ENCODE assay signal across 13 cellular contexts in the genomic region with DNA sequence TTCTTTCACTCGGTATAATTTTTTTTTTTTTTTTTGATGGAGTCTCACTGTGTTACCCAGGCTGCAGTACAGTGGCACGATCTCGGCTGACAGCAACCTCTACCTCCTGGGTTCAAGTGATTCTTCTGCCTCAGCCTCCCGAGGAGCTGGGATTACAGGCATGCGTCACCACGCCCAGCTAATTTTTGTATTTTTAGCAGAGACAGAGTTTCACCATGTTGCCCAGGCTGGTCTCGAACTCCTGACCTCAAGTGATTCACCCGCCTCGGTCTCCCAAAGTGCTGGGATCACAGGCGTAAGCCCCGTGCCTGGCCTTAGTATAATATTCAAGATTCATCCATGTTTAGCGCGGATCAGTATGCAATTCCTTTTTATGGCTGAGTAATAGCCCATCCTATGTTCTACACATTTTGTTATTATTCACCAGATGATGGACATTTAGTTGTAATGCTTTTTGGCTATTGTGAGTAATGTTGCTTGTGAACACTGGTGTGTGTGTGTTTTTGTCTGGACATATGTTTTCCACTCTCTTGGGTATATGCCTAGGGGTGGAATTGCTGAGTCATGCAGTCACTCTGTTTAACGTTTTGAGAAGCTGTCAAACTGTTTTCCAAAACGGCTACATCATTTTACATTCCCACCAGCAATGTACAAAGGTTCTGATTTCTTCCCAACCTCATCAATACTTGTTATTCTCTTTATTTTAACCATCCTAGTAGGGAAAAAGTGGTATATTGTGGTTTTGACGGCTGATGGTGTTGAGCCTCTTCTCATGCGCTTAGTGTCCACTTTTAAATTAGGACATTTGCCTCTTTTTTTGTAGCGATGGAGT. TPM values are rescaled to one million over a fixed set of nuclear protein-coding genes. Genes with fewer than 3 reads are reported as not detected.
A peak's percentile ranks its signal among the peaks of the same experiment; 100 is the strongest.
DNase-seq lines count a peak whose midpoint lies in the region; ATAC-seq and TF ChIP-seq lines count a peak whose summit lies in the region.
"Had no signal": no experiment of that assay in that cellular context is flagged by ENCODE, and none has a peak within 500 bp of the region (broad histone marks: within the 10 kb centered on the region; RNA-seq: fewer than 3 reads in every experiment).

No MANE protein-coding gene starts in this region.

- ATAC-seq in HG03108 (IDR thresholded peaks at IDR 0.05; ENCODE audit: unreplicated experiment), result no peak
- ATAC-seq: Panc1 had no signal

- in situ Hi-C loops in brain microvascular endothelial cell (cut with HindIII; ENCODE audit: low pct_ligation_motif_present, low sequenced_read_pairs), result no loop called here

- H3K36me3 Mint-ChIP-seq in CD8-positive, alpha-beta memory T cell, result peaks cover 0 to 4% (median 1%) of the 10 kb centered on the region in 3 donors
- H3K36me3 Mint-ChIP-seq in nephron (ENCODE audit: low read depth), result peaks cover 5% of the 10 kb centered on the region
- peaks cover 0 to 4% of the 10 kb centered on the region in 2 donors for H3K36me3 Mint-ChIP-seq in CD4-positive, alpha-beta memory T cell

- H3K27ac ChIP-seq in CD8-positive, alpha-beta memory T cell (ENCODE audit: low read depth, low read length), result peak overlapping the region; percentile 67
- peak overlapping the region; percentile 86 for H3K27ac ChIP-seq in brain microvascular endothelial cell
- no peak overlapping the region for H3K27ac ChIP-seq in CD4-positive, alpha-beta memory T cell (ENCODE audit: low read depth, low read length)

- intact Hi-C loops in CD4-positive, alpha-beta memory T cell (cut with micrococcal nuclease), result no loop called here

- H3K4me1 ChIP-seq in CD8-positive, alpha-beta memory T cell (ENCODE audit: insufficient read depth, low read length), result peaks cover 4% of the 10 kb centered on the region
- H3K4me1 ChIP-seq in CD4-positive, alpha-beta memory T cell (ENCODE audit: insufficient read depth, low read length), result peaks cover 5% of the 10 kb centered on the region

- TF ChIP-seq CTCF in brain microvascular endothelial cell (IDR thresholded peaks at IDR 0.05; ENCODE audit: low read depth, low read length, missing control alignments), result no peak
- TF ChIP-seq CTCF in nephron (IDR thresholded peaks at IDR 0.05; ENCODE audit: unreplicated experiment in 3 of 3), result no peak

- H3K36me3 ChIP-seq in CD8-positive, alpha-beta memory T cell (ENCODE audit: insufficient read depth, low read length), result no peaks in the 10 kb centered on the region
- no peaks in the 10 kb centered on the region for H3K36me3 ChIP-seq in brain microvascular endothelial cell (replicated peaks)
- no peaks in the 10 kb centered on the region for H3K36me3 ChIP-seq in CD4-positive, alpha-beta memory T cell (ENCODE audit: insufficient read depth, low read length)

- H3K9me3 Mint-ChIP-seq in CD8-positive, alpha-beta memory T cell, result peaks cover 0 to 4% (median 0%) of the 10 kb centered on the region in 5 donors
- peaks cover 4% of the 10 kb centered on the region for H3K9me3 Mint-ChIP-seq in nephron
- peaks cover 0 to 8% (median 0%) of the 10 kb centered on the region in 8 donors for H3K9me3 Mint-ChIP-seq in CD4-positive, alpha-beta memory T cell

- peaks cover 29 to 31% (median 30%) of the 10 kb centered on the region in 3 donors for H3K4me1 Mint-ChIP-seq in CD8-positive, alpha-beta memory T cell
- H3K4me1 Mint-ChIP-seq in nephron, result peaks cover 21% of the 10 kb centered on the region
- peaks cover 13 to 52% (median 39%) of the 10 kb centered on the region in 4 donors for H3K4me1 Mint-ChIP-seq in CD4-positive, alpha-beta memory T cell

- H3K9me3 ChIP-seq in CD8-positive, alpha-beta memory T cell (ENCODE audit: low read length), result no peaks in the 10 kb centered on the region
- H3K9me3 ChIP-seq in CD4-positive, alpha-beta memory T cell (ENCODE audit: control insufficient read depth in 1 of 2, low read length in 2 of 2), result no peaks in the 10 kb centered on the region

- POLR2A ChIA-PET in CD8-positive, alpha-beta memory T cell (lab: Charles Lee), result no interaction called here
- POLR2A ChIA-PET in CD4-positive, alpha-beta memory T cell (lab: Charles Lee; ENCODE audit: partially characterized antibody), result no interaction called here

- no peak overlapping the region for H3K4me3 Mint-ChIP-seq in CD8-positive, alpha-beta memory T cell
- no peak overlapping the region for H3K4me3 Mint-ChIP-seq in nephron
- H3K4me3 Mint-ChIP-seq in CD4-positive, alpha-beta memory T cell, result no peak overlapping the region

- peak overlapping the region in 3 of 8 donors; percentile 47 to 57 (median 50) for H3K27ac Mint-ChIP-seq in CD8-positive, alpha-beta memory T cell
- H3K27ac Mint-ChIP-seq in nephron, result peak overlapping the region in 2 of 3 experiments; percentile 10 to 55
- no peak overlapping the region for H3K27ac Mint-ChIP-seq in CD4-positive, alpha-beta memory T cell

- CTCF ChIA-PET in CD8-positive, alpha-beta memory T cell (lab: Charles Lee), result interaction anchor here (2.8 to 7.7 kb wide), 3 partner anchors 16 to 78 kb away, joined by 12 to 175 read pairs (median 21); a partner anchor contains a TSS
- CTCF ChIA-PET in CD4-positive, alpha-beta memory T cell (lab: Charles Lee; ENCODE audit: partially characterized antibody), result interaction anchor here (8.2 to 8.5 kb wide), 2 partner anchors 23 to 79 kb away, joined by 158 to 256 read pairs; a partner anchor contains a TSS

- no peaks in the 10 kb centered on the region for H3K27me3 ChIP-seq in CD8-positive, alpha-beta memory T cell (ENCODE audit: insufficient read depth, low read length, poor library complexity, severe bottlenecking)
- no peaks in the 10 kb centered on the region for H3K27me3 ChIP-seq in brain microvascular endothelial cell (replicated peaks)
- H3K27me3 ChIP-seq in CD4-positive, alpha-beta memory T cell (ENCODE audit: insufficient read depth, low read length), result no peaks in the 10 kb centered on the region
- H3K27me3 ChIP-seq: tibial nerve had no signal

- H3K4me3 ChIP-seq in CD8-positive, alpha-beta memory T cell (ENCODE audit: low read length), result no peak overlapping the region
- H3K4me3 ChIP-seq in brain microvascular endothelial cell (ENCODE audit: low read depth, low read length), result no peak overlapping the region
- no peak overlapping the region for H3K4me3 ChIP-seq in CD4-positive, alpha-beta memory T cell (ENCODE audit: low read length in 2 of 2)

- no peak for DNase-seq in CD8-positive, alpha-beta memory T cell
- DNase-seq in NCI-H69 (lab: John Stamatoyannopoulos, UW) (peak; percentile 3), brain microvascular endothelial cell (peak; percentile 51), NCI-H510A (lab: John Stamatoyannopoulos, UW) (no peak), C1 segment of cervical spinal cord (lab: John Stamatoyannopoulos, UW) (no peak)
- DNase-seq in CD4-positive, alpha-beta memory T cell, result no peak
- DNase-seq: activated CD4-positive, alpha-beta T cell treated with anti-CD3 and anti-CD28 coated beads, Interleukin-2, amount 50 U/mL, for 4 hours; NCI-H1417 had no signal

- H3K27me3 Mint-ChIP-seq in CD8-positive, alpha-beta memory T cell, result peaks cover 0 to 1% of the 10 kb centered on the region in 2 donors
- peaks cover 4% of the 10 kb centered on the region for H3K27me3 Mint-ChIP-seq in nephron (ENCODE audit: low read depth)
- no peaks in the 10 kb centered on the region for H3K27me3 Mint-ChIP-seq in CD4-positive, alpha-beta memory T cell

RNA-seq across cellular contexts. Expression of a gene that starts 22.9 kb away (rescaled TPM):
- 10 to 100 TPM; 21.3 to 23.0 TPM for total RNA-seq in CD8-positive, alpha-beta memory T cell
- 57.7 TPM for polyA plus RNA-seq in CD8-positive, alpha-beta memory T cell
- total RNA-seq in CD4-positive, alpha-beta memory T cell, result 10 to 100 TPM; 31.2 to 32.4 TPM
- polyA plus RNA-seq in CD4-positive, alpha-beta memory T cell, result 10 to 100 TPM; 15.3 to 36.0 TPM
- polyA plus RNA-seq: neural cell had no signal

RNA-seq across cellular contexts. Expression of a gene that starts 26.9 kb away (rescaled TPM):
- total RNA-seq in CD8-positive, alpha-beta memory T cell, result 10 to 100 TPM; 32.3 to 35.3 TPM
- polyA plus RNA-seq in CD8-positive, alpha-beta memory T cell, result 33.0 TPM
- 10 to 100 TPM; 29.3 to 30.1 TPM for total RNA-seq in CD4-positive, alpha-beta memory T cell
- 10 to 100 TPM; 22.7 to 23.6 TPM for polyA plus RNA-seq in CD4-positive, alpha-beta memory T cell

Comparison
In these comparisons a context has a peak if more than half of its experiments do, and no peak if none do; other contexts are left out.
1. DNase-seq: peak in NCI-H69 (single experiment) and brain microvascular endothelial cell (single experiment); none in CD8-positive, alpha-beta memory T cell (0 of 5), NCI-H510A (single experiment), C1 segment of cervical spinal cord (0 of 14) and CD4-positive, alpha-beta memory T cell (0 of 5).
2. H3K27ac Mint-ChIP-seq: peak in nephron (2 of 3); none in CD4-positive, alpha-beta memory T cell (0 of 7).